12 cellular contexts compared by ENCODE assay signal in the genomic region with DNA sequence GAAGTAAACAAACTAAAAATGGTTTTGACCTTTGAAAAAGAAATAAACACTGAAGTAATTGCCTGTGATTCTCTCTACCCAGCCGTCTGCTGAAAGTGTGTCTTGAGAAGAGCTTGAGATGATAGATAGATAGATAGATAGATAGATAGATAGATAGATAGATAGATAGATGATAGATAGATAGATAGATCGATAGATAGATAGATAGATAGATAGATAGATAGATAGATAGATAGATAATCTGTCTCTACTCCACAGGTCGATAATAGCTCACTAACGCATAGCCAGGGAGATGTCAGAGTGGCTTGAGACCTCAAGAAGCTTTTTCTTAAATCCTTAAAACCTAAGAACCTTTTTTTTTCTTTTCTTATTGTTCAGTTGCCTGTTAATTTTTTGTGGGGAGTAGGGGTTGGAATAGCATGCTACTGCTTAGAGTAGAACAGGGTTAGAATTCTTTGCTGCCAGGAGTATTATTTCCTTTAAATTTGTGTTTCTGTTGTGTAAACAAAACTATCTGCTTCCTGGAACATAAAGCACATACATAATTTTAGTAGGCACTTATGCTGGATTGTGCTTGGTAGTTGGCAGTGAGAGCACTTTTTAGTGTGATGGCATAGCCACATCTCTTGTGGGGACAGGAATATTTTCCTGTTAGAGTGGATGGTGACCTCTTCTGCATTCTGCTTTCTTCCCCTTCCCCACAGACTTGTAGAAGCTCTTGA.
"Had no signal": no experiment of that assay in that cellular context is flagged by ENCODE, and none has a peak within 500 bp of the region (broad histone marks: within the 10 kb centered on the region; RNA-seq: fewer than 3 reads in every experiment).

No MANE protein-coding gene starts in this region.

- H3K4me3 Mint-ChIP-seq: activated B cell treated with CpG ODN at 0.5 μM for 24 hours; activated naive CD8-positive, alpha-beta T cell treated with anti-CD3 and anti-CD28 coated beads, Interleukin-2, amount 50 U/mL, for 24 hours; activated T-cell treated with anti-CD3 and anti-CD28 coated beads, Interleukin-2, amount 50 U/mL, for 24 hours had no signal

- DNase-seq: activated B cell treated with CpG ODN at 0.5 μM for 24 hours; activated CD4-positive, alpha-beta T cell treated with anti-CD3 and anti-CD28 coated beads, Interleukin-2, amount 50 U/mL, for 1 hour; activated naive CD8-positive, alpha-beta T cell treated with anti-CD3 and anti-CD28 coated beads, Interleukin-2, amount 50 U/mL, for 24 hours; activated T-cell treated with anti-CD3 and anti-CD28 coated beads, Interleukin-2, amount 50 U/mL, for 24 hours; caudate nucleus; colonic mucosa; foreskin keratinocyte; head of caudate nucleus; mesendoderm; pancreas; stimulated activated CD4-positive, alpha-beta T cell treated with anti-CD3 and anti-CD28 coated beads, Interleukin-2, amount 100 ng/mL, for 48 hours; uterus had no signal

- H3K9me3 ChIP-seq: colonic mucosa, pancreas had no signal

- H3K4me3 ChIP-seq: colonic mucosa, pancreas, uterus had no signal

- H3K27ac ChIP-seq: colonic mucosa, foreskin keratinocyte, pancreas, uterus had no signal

- H3K4me1 ChIP-seq: colonic mucosa, foreskin keratinocyte, pancreas, uterus had no signal

- H3K36me3 ChIP-seq: colonic mucosa, pancreas, uterus had no signal

- H3K27me3 Mint-ChIP-seq: activated B cell treated with CpG ODN at 0.5 μM for 24 hours; activated naive CD8-positive, alpha-beta T cell treated with anti-CD3 and anti-CD28 coated beads, Interleukin-2, amount 50 U/mL, for 24 hours; activated T-cell treated with anti-CD3 and anti-CD28 coated beads, Interleukin-2, amount 50 U/mL, for 24 hours had no signal

- ATAC-seq: activated naive CD8-positive, alpha-beta T cell treated with anti-CD3 and anti-CD28 coated beads, Interleukin-2, amount 50 U/mL, for 24 hours; foreskin keratinocyte; pancreas had no signal

- H3K27me3 ChIP-seq: colonic mucosa, foreskin keratinocyte, pancreas, uterus had no signal

- H3K27ac Mint-ChIP-seq: activated B cell treated with CpG ODN at 0.5 μM for 24 hours; activated naive CD8-positive, alpha-beta T cell treated with anti-CD3 and anti-CD28 coated beads, Interleukin-2, amount 50 U/mL, for 24 hours; activated T-cell treated with anti-CD3 and anti-CD28 coated beads, Interleukin-2, amount 50 U/mL, for 24 hours had no signal
